Comparison of ENCODE assay signal across 2 cellular contexts in genomic region chr3:104452697-104453096, GRCh38.
TF ChIP-seq lines count a peak whose summit lies in the region.

No MANE protein-coding gene starts in this region.

TF ChIP-seq in HCT116, 20 proteins besides CTCF, POLR2A, EP300 and RAD21 (continued from another document):
- TF ChIP-seq CBX3 (IDR thresholded peaks at IDR 0.05; ENCODE audit: low read depth) (no peak), FOSL1 (IDR thresholded peaks at IDR 0.05; ENCODE audit: low read depth) (peak; percentile 25; the same call in 1 of the 2 replicates)
TF ChIP-seq in HCT116: peak in this region for 1.

TF ChIP-seq in H1, 55 proteins besides CTCF, POLR2A, EP300 and RAD21 (continued from another document):
- TF ChIP-seq ATF3 (IDR thresholded peaks at IDR 0.05; ENCODE audit: insufficient read depth, low read depth, low read length) (no peak), TAF1 (IDR thresholded peaks at IDR 0.05; ENCODE audit: low read depth, low read length) (no peak), SRF (IDR thresholded peaks at IDR 0.05; ENCODE audit: low read depth, low read length) (no peak), HDAC6 (IDR thresholded peaks at IDR 0.05; ENCODE audit: low read depth, low read length) (no peak), TCF12 (IDR thresholded peaks at IDR 0.05; ENCODE audit: low read depth, low read length) (no peak), CHD2 (IDR thresholded peaks at IDR 0.05; ENCODE audit: low read length) (no peak), TAF7 (optimal IDR thresholded peaks at IDR 0.05; ENCODE audit: borderline replicate concordance, low read depth, low read length) (no peak), FOSL1 (IDR thresholded peaks at IDR 0.05; ENCODE audit: insufficient read depth, low read depth, low read length) (no peak), BRCA1 (IDR thresholded peaks at IDR 0.05; ENCODE audit: low read depth, low read length) (no peak), SIRT6 (IDR thresholded peaks at IDR 0.05; ENCODE audit: low read length) (no peak), KDM4A (IDR thresholded peaks at IDR 0.05; ENCODE audit: low read depth, low read length, severe bottlenecking) (no peak), CBX5 (IDR thresholded peaks at IDR 0.05; ENCODE audit: low read depth, low read length) (no peak), KDM5A (IDR thresholded peaks at IDR 0.05; ENCODE audit: low read length) (no peak), BACH1 (IDR thresholded peaks at IDR 0.05; ENCODE audit: low read length) (no peak), JUN (IDR thresholded peaks at IDR 0.05; ENCODE audit: low read depth, low read length) (no peak)
